1 cellular context compared by ENCODE assay signal in genomic region chr2:68936462-68936861, GRCh38.
TF ChIP-seq lines count a peak whose summit lies in the region.

No MANE protein-coding gene starts in this region.

TF ChIP-seq in SK-N-SH treated with all-trans-retinoic acid at 6 μM for 48 hours, 23 proteins besides CTCF, POLR2A, EP300 and RAD21 (continued from another document):
- TF ChIP-seq CSRNP3 (CRISPR knock-in tag; IDR thresholded peaks at IDR 0.05) (no peak), PATZ1 (CRISPR knock-in tag; IDR thresholded peaks at IDR 0.05; ENCODE audit: borderline replicate concordance) (no peak), ZFP3 (CRISPR knock-in tag; IDR thresholded peaks at IDR 0.05) (no peak), SNAI2 (CRISPR knock-in tag; IDR thresholded peaks at IDR 0.05) (no peak), CREB5 (CRISPR knock-in tag; IDR thresholded peaks at IDR 0.05; ENCODE audit: low read depth) (no peak), TOX (CRISPR knock-in tag; IDR thresholded peaks at IDR 0.05; ENCODE audit: borderline replicate concordance) (no peak), TCF4 (CRISPR knock-in tag; IDR thresholded peaks at IDR 0.05; ENCODE audit: borderline replicate concordance) (no peak), ESRRG (CRISPR knock-in tag; IDR thresholded peaks at IDR 0.05) (no peak)
